26 cellular contexts compared by ENCODE assay signal in the genomic region with DNA sequence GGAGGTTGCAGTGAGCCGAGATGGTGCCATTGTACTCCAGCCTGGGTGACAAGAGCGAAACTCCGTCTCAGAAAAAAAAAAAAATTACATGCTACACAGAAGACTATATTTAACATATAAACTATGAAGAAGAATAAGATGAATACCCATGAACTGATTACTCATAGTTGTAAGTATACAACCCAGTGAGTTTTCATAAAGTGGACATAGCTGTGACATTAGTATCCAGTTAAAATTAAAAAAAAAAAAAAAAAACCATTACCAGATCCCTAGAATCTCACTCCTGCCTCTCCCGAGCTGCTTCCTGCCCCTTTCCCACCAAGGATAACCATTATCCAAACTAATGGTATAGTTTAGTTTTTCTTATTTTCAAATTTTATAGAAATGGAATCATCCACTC.
"Had no signal": no experiment of that assay in that cellular context is flagged by ENCODE, and none has a peak within 500 bp of the region (broad histone marks: within the 10 kb centered on the region; RNA-seq: fewer than 3 reads in every experiment).

No MANE protein-coding gene starts in this region.

- H3K27ac ChIP-seq: body of pancreas, breast epithelium had no signal

- FAIRE-seq: astrocyte had no signal

- H3K36me3 ChIP-seq: breast epithelium had no signal

- DNase-seq: activated CD4-positive, alpha-beta T cell treated with anti-CD3 and anti-CD28 coated beads, Interleukin-2, amount 10 ng/mL, durations not matched to agents 7 days and 5 days; activated CD4-positive, alpha-beta T cell treated with anti-CD3 and anti-CD28 coated beads, Interleukin-2, amount 50 U/mL, for 48 hours; activated CD8-positive, alpha-beta T cell treated with anti-CD3 and anti-CD28 coated beads, Interleukin-2, amount 10 ng/mL, durations not matched to agents 7 days and 5 days; activated gamma-delta T cell; activated naive CD4-positive, alpha-beta T cell treated with Interleukin-2 at 50 U/mL for 16 hours; activated naive CD8-positive, alpha-beta T cell treated with anti-CD3 and anti-CD28 coated beads, Interleukin-2, amount 10 ng/mL, durations not matched to agents 7 days and 5 days; activated T-cell treated with anti-CD3 and anti-CD28 coated beads, Interleukin-2, amount 50 U/mL, for 24 hours; amygdala; body of pancreas; Kasumi-1; MG63; NCI-H1048; NCI-H1105 treated with DMSO at 0.1 percent for 48 hours; NCI-H1436; NCI-H1694; NCI-H2029; NCI-H345; NCI-H524 treated with DMSO at 0.1 percent for 48 hours; SIG-M5; SW 1271; T-helper 1 cell; T1000 had no signal

- H3K4me1 ChIP-seq: breast epithelium had no signal

- ATAC-seq: activated CD8-positive, alpha-beta T cell treated with anti-CD3 and anti-CD28 coated beads, Interleukin-2, amount 10 ng/mL, durations not matched to agents 7 days and 5 days; body of pancreas; Panc1; Right ventricle myocardium inferior had no signal

- H3K9me3 ChIP-seq: body of pancreas, breast epithelium, MG63 had no signal

- H3K27me3 ChIP-seq: body of pancreas, breast epithelium, MG63 had no signal

- H3K4me3 ChIP-seq: body of pancreas, breast epithelium, MG63 had no signal
